8 cellular contexts compared by ENCODE assay signal in genomic region chr2:44362207-44363015, GRCh38. TPM values are rescaled to one million over a fixed set of nuclear protein-coding genes. Genes with fewer than 3 reads are reported as not detected.
DNase-seq lines count a peak whose midpoint lies in the region; TF ChIP-seq lines count a peak whose summit lies in the region.

No MANE protein-coding gene starts in this region.

- H4K20me1 ChIP-seq in GM23248 (ENCODE audit: insufficient read depth): no peaks in the 10 kb centered on the region
- H4K20me1 ChIP-seq in Loucy (ENCODE audit: insufficient read depth, low read length, poor library complexity, severe bottlenecking): peaks cover 8% of the 10 kb centered on the region

- no peaks in the 10 kb centered on the region for H3K9me2 ChIP-seq in GM23248 (ENCODE audit: insufficient read depth)
- no peaks in the 10 kb centered on the region for H3K9me2 ChIP-seq in Loucy (replicated peaks; ENCODE audit: low read depth, low read length)

- no peaks in the 10 kb centered on the region for H3K36me3 ChIP-seq in ES-I3 (ENCODE audit: insufficient read depth, low read length)
- H3K36me3 ChIP-seq in GM23248 (ENCODE audit: low read depth): no peaks in the 10 kb centered on the region
- no peaks in the 10 kb centered on the region for H3K36me3 ChIP-seq in Loucy (ENCODE audit: insufficient read depth, low read length)
- no peaks in the 10 kb centered on the region for H3K36me3 ChIP-seq in liver (ENCODE audit: control insufficient read depth in 4 of 4, insufficient read depth in 3 of 4, low read depth in 1 of 4, low read length in 3 of 4)

- H2AFZ ChIP-seq in GM23248 (peak overlapping the region; percentile 99), Loucy (ENCODE audit: low read length) (peak overlapping the region; percentile 95)

- H3K4me2 ChIP-seq in GM23248 (ENCODE audit: unreplicated experiment) (peak overlapping the region; percentile 88), Loucy (ENCODE audit: low read depth, low read length, poor library complexity, severe bottlenecking) (peak overlapping the region; percentile 95)

- peak overlapping the region; percentile 59 for H3K9ac ChIP-seq in ES-I3 (ENCODE audit: low read depth, low read length)
- peak overlapping the region; percentile 94 for H3K9ac ChIP-seq in GM23248
- peak overlapping the region; percentile 84 for H3K9ac ChIP-seq in Loucy (ENCODE audit: low read depth, low read length, poor library complexity, severe bottlenecking)
- H3K9ac ChIP-seq in liver (ENCODE audit: low read depth in 1 of 2, low read length in 2 of 2): peak overlapping the region; percentile 89 to 95

- H3K27me3 ChIP-seq in GM23248 (replicated peaks; ENCODE audit: insufficient read depth) (no peaks in the 10 kb centered on the region), Loucy (ENCODE audit: insufficient read depth, low read length, poor library complexity, severe bottlenecking) (no peaks in the 10 kb centered on the region), liver (ENCODE audit: control insufficient read depth in 4 of 4, insufficient read depth in 4 of 4, low read length in 3 of 4) (no peaks in the 10 kb centered on the region)

- H3F3A ChIP-seq in GM23248 (ENCODE audit: insufficient read depth): peaks cover 7% of the 10 kb centered on the region
- H3F3A ChIP-seq in Loucy (ENCODE audit: low read depth): 0 out of 2 replicates have a peak, but pooled peaks cover 2% of the 10 kb centered on the region

- H3K9me3 ChIP-seq in ES-I3 (ENCODE audit: control insufficient read depth, insufficient read depth, low read length) (no peaks in the 10 kb centered on the region), GM23248 (ENCODE audit: low read depth) (no peaks in the 10 kb centered on the region), Loucy (ENCODE audit: insufficient read depth, low read depth, low read length) (no peaks in the 10 kb centered on the region), liver (ENCODE audit: control insufficient read depth in 4 of 4, low read length in 3 of 4) (no peaks in the 10 kb centered on the region)

- TF ChIP-seq RAD21 in liver (IDR thresholded peaks at IDR 0.05): no peak

- peak; percentile 83 for DNase-seq in GM23248
- peak; percentile 26 for DNase-seq in activated CD4-positive, alpha-beta T cell treated with anti-CD3 and anti-CD28 coated beads for 1 hour
- peak; percentile 61 for DNase-seq in dedifferentiated amniotic fluid mesenchymal stem cell (ENCODE audit: extremely low spot score)
- DNase-seq in stimulated activated CD8-positive, alpha-beta memory T cell treated with anti-CD3 and anti-CD28 coated beads, Interleukin-12 subunit alpha, Interleukin-12 subunit beta, amount 100 ng/mL, for 1 hour (ENCODE audit: low read depth): peak; percentile 20
- no peak for DNase-seq in COR-L47 (lab: John Stamatoyannopoulos, UW)

- whole genome bisulfite sequencing in GM23248 (ENCODE audit: low coverage in 1 of 2, low lambda C conversion rate in 2 of 2, missing lambda C conversion rate in 2 of 2), 2 experiments: 1 to 2% methylated on average over 31 to 32 of the region's 32 CpGs
- under 1% methylated on average over 32 of the region's 32 CpGs for whole genome bisulfite sequencing in liver

- H3K79me2 ChIP-seq in GM23248 (ENCODE audit: insufficient read depth) (peaks cover 53% of the 10 kb centered on the region), Loucy (ENCODE audit: insufficient read depth, low read length) (peaks cover 23% of the 10 kb centered on the region; the same call in 1 of the 2 replicates)

- H3K4me1 ChIP-seq in ES-I3 (ENCODE audit: insufficient read depth, low read length): no peaks in the 10 kb centered on the region
- H3K4me1 ChIP-seq in GM23248 (ENCODE audit: insufficient read depth): peaks cover 24% of the 10 kb centered on the region
- peaks cover 27% of the 10 kb centered on the region for H3K4me1 ChIP-seq in Loucy (ENCODE audit: insufficient read depth, low read length, poor library complexity, severe bottlenecking)
- H3K4me1 ChIP-seq in liver (ENCODE audit: control insufficient read depth in 4 of 4, insufficient read depth in 4 of 4, low read length in 3 of 4): peaks cover 5 to 25% (median 17%) of the 10 kb centered on the region in 4 donors

- in situ Hi-C loops in GM23248 (cut with MboI): no loop called here

- H3K27ac ChIP-seq in GM23248 (peak overlapping the region; percentile 97), liver (ENCODE audit: low read depth in 1 of 2, low read length in 2 of 2) (peak overlapping the region; percentile 88 to 96)

- H3K4me3 ChIP-seq in GM23248 (peak overlapping the region; percentile 96), Loucy (ENCODE audit: low read length, poor library complexity, severe bottlenecking) (peak overlapping the region; percentile 81), liver (ENCODE audit: low read depth in 1 of 3, low read length in 3 of 3) (peak overlapping the region; percentile 78 to 95 (median 95))

- TF ChIP-seq CTCF in Loucy (conservative IDR thresholded peaks at IDR 0.05; ENCODE audit: low read length): no peak
- no peak for TF ChIP-seq CTCF in liver (IDR thresholded peaks at IDR 0.05; ENCODE audit: low read depth, low read length, missing input control)

TF ChIP-seq in liver, 16 proteins besides CTCF, POLR2A, EP300 and RAD21:
- TF ChIP-seq REST (IDR thresholded peaks at IDR 0.05) (no peak), FOXA1 (IDR thresholded peaks at IDR 0.05) (no peak), EGR1 (IDR thresholded peaks at IDR 0.05; ENCODE audit: low read depth in 2 of 2) (no peak), RXRA (IDR thresholded peaks at IDR 0.05) (no peak), TAF1 (conservative IDR thresholded peaks at IDR 0.05) (no peak), ZBTB33 (IDR thresholded peaks at IDR 0.05) (no peak), SP1 (IDR thresholded peaks at IDR 0.05) (no peak), YY1 (IDR thresholded peaks at IDR 0.05) (no peak), FOXA2 (IDR thresholded peaks at IDR 0.05) (no peak), MAX (IDR thresholded peaks at IDR 0.05) (no peak), HNF4A (conservative IDR thresholded peaks at IDR 0.05) (no peak), HNF4G (IDR thresholded peaks at IDR 0.05) (no peak), ATF3 (IDR thresholded peaks at IDR 0.05) (no peak), NR2F2 (IDR thresholded peaks at IDR 0.05) (no peak), GABPA (IDR thresholded peaks at IDR 0.05 in 1 of 2, conservative IDR thresholded peaks at IDR 0.05 in 1 of 2) (no peak), JUND (IDR thresholded peaks at IDR 0.05) (no peak)

RNA-seq across cellular contexts. Expression of gene CAMKMT, which starts 0.7 kb away (rescaled TPM):
- total RNA-seq in GM23248 (2014; rRNA removed; shearing (Covaris generic)): 3.1 and 7.5 TPM in 2 replicates
- polyA plus RNA-seq in GM23248 (2016; fragmentation: Nextera tagmentation; extraction: Ambion mirVana) (5.5 and 6.9 TPM in 2 replicates), liver (1 to 10 TPM; 1.5 to 7.2 TPM)
- 10 to 100 TPM in 1 of 2 donors, 1 to 10 TPM in 1; 7.1 to 12.7 TPM for total RNA-seq in liver

RNA-seq across cellular contexts. Expression of gene PREPL, which starts 1.1 kb away (rescaled TPM):
- 38.6 and 42.6 TPM in 2 replicates for total RNA-seq in GM23248 (2014; rRNA removed; shearing (Covaris generic))
- polyA plus RNA-seq in GM23248 (2016; fragmentation: Nextera tagmentation; extraction: Ambion mirVana) (28.7 and 31.5 TPM in 2 replicates), liver (1 to 10 TPM; 7.9 to 9.5 TPM)
- 10 to 100 TPM; 14.0 to 18.8 TPM for total RNA-seq in liver
